8 cellular contexts compared by ENCODE assay signal in genomic region chr2:241508510-241509407, GRCh38. TPM values are rescaled to one million over a fixed set of nuclear protein-coding genes. Genes with fewer than 3 reads are reported as not detected.
DNase-seq lines count a peak whose midpoint lies in the region; ATAC-seq, FAIRE-seq and TF ChIP-seq lines count a peak whose summit lies in the region.

Gene STK25, minus strand, starts transcription at chr2:241508584. Its CDS starts 549 bp downstream, at chr2:241508035.

- peaks cover 4 to 17% of the 10 kb centered on the region in 2 donors for H3K4me1 ChIP-seq in kidney (ENCODE audit: control insufficient read depth in 1 of 2, insufficient read depth in 1 of 2, low read depth in 1 of 2, low read length in 2 of 2)

- FAIRE-seq in kidney (lab: Jason Lieb, UNC), result no peak

- no peak for TF ChIP-seq CTCF in kidney (IDR thresholded peaks at IDR 0.05; ENCODE audit: borderline replicate concordance, extremely low read depth, insufficient read depth)

- peak; percentile 92 for ATAC-seq in GM19043 (IDR thresholded peaks at IDR 0.05; ENCODE audit: low read depth, unreplicated experiment)
- ATAC-seq in HG03378 (IDR thresholded peaks at IDR 0.05; ENCODE audit: unreplicated experiment), result peak; percentile 78

- intact Hi-C loops in kidney (cut with DNase I), result no loop called here

- H3K9me3 ChIP-seq in kidney (ENCODE audit: control insufficient read depth in 1 of 2, low read length in 2 of 2), result no peaks in the 10 kb centered on the region

- H3K36me3 ChIP-seq in kidney (ENCODE audit: control insufficient read depth in 1 of 2, insufficient read depth in 2 of 2, low read length in 2 of 2), result no peaks in the 10 kb centered on the region

- H3K27ac ChIP-seq in kidney (ENCODE audit: low read depth in 2 of 2, low read length in 2 of 2), result peak within 1 kb of the TSS; percentile 62 to 83

- peak within 1 kb of the TSS; percentile 79 to 84 for H3K4me3 ChIP-seq in kidney (ENCODE audit: low read length in 2 of 2)

- peak within 1 kb of the TSS; percentile 64 to 90 for H3K9ac ChIP-seq in kidney (ENCODE audit: low read length in 2 of 2)

- peak; percentile 100 for DNase-seq in AG20443 (ENCODE audit: low spot score)
- DNase-seq in NCI-H460 (ENCODE audit: extremely low read depth, low read depth), result peak; percentile 97
- peak; percentile 90 for DNase-seq in activated CD4-positive, CD25-positive, alpha-beta regulatory T cell treated with anti-CD3 and anti-CD28 coated beads, Interleukin-2, amount 50 U/mL, for 72 hours
- DNase-seq in cerebellar nuclear complex (lab: John Stamatoyannopoulos, UW), result peak; percentile 66 to 87
- peak; percentile 100 for DNase-seq in kidney
- peak; percentile 98 for DNase-seq in stimulated activated CD4-positive, alpha-beta T cell treated with anti-CD3 and anti-CD28 coated beads, Interleukin-15, amount 100 ng/mL, for 24 hours

RNA-seq across cellular contexts. Expression of gene STK25, which starts in this region (rescaled TPM):
- total RNA-seq in NCI-H460 (2014; rRNA removed; shearing (Covaris generic)), result 108 and 128 TPM in 2 replicates
- 796 and 920 TPM in 2 replicates for polyA plus RNA-seq in NCI-H460 (2014; cell fraction: nucleus; rRNA removed)
- total RNA-seq in kidney, result 151 TPM
- 119 TPM for polyA plus RNA-seq in kidney (ENCODE audit: insufficient read depth, low read depth, low replicate concordance)

Comparison
In these comparisons a context has a peak if more than half of its experiments do, and no peak if none do; other contexts are left out.
1. Peak in every context shown above with its lines: DNase-seq, ATAC-seq, H3K4me3 ChIP-seq and H3K27ac ChIP-seq.